Comparison of ENCODE assay signal across 8 cellular contexts in genomic region chrX:49162620-49163019, GRCh38. TPM values are rescaled to one million over a fixed set of nuclear protein-coding genes. Genes with fewer than 3 reads are reported as not detected.
A peak's percentile ranks its signal among the peaks of the same experiment; 100 is the strongest.
DNase-seq lines count a peak whose midpoint lies in the region; ATAC-seq and TF ChIP-seq lines count a peak whose summit lies in the region.

Gene MAGIX (plus strand): TSS chrX:49162758. CDS start chrX:49162890, 132 bp downstream.

- peaks cover 22% of the 10 kb centered on the region for H3K4me1 Mint-ChIP-seq in activated T-cell treated with anti-CD3 and anti-CD28 coated beads, Interleukin-2, amount 50 U/mL, for 4 hours (ENCODE audit: low read depth)
- H3K4me1 Mint-ChIP-seq in brain = peaks cover 17% of the 10 kb centered on the region

- H3K9me3 ChIP-seq in right lobe of liver = no peaks in the 10 kb centered on the region
- H3K9me3 ChIP-seq in tibial nerve = no peaks in the 10 kb centered on the region

- H3K27ac ChIP-seq in right lobe of liver (peak within 1 kb of the TSS; percentile 71 to 87 (median 81)), tibial nerve (peak within 1 kb of the TSS; percentile 72 to 92 (median 89))

- H3K27ac Mint-ChIP-seq in brain = peak within 1 kb of the TSS in 3 of 5 experiments; percentile 57 to 89 (median 64)

- H3K4me3 Mint-ChIP-seq in activated T-cell treated with anti-CD3 and anti-CD28 coated beads, Interleukin-2, amount 50 U/mL, for 4 hours = peak within 1 kb of the TSS; percentile 66
- peak within 1 kb of the TSS; percentile 47 to 79 (median 75) for H3K4me3 Mint-ChIP-seq in brain

- no peak for TF ChIP-seq CTCF in brain (conservative IDR thresholded peaks at IDR 0.05)
- TF ChIP-seq CTCF in right lobe of liver (IDR thresholded peaks at IDR 0.05) = peak in 1 of 4 donors; percentile 2
- no peak for TF ChIP-seq CTCF in tibial nerve (IDR thresholded peaks at IDR 0.05)

- intact Hi-C loops in right lobe of liver (cut with DNase I) = no loop called here

- WGBS in right lobe of liver (ENCODE audit: insufficient coverage, low coverage, low lambda C conversion rate, missing lambda C conversion rate) = 26% methylated on average over 3 of the region's 28 CpGs
- 47 to 67% methylated on average over 19 to 26 of the region's 28 CpGs for WGBS in tibial nerve, 2 donors

- no peak for TF ChIP-seq EP300 in tibial nerve (IDR thresholded peaks at IDR 0.05)

- H3K27me3 ChIP-seq in right lobe of liver (no peaks in the 10 kb centered on the region), tibial nerve (no peaks in the 10 kb centered on the region)

- H3K4me3 ChIP-seq in right lobe of liver = peak within 1 kb of the TSS; percentile 23 to 50 (median 50)
- peak within 1 kb of the TSS; percentile 22 to 53 (median 38) for H3K4me3 ChIP-seq in tibial nerve

- H3K9me3 Mint-ChIP-seq in activated T-cell treated with anti-CD3 and anti-CD28 coated beads, Interleukin-2, amount 50 U/mL, for 4 hours = no peaks in the 10 kb centered on the region
- peaks cover 0 to 38% (median 9%) of the 10 kb centered on the region in 5 experiments for H3K9me3 Mint-ChIP-seq in brain

- DNase-seq in activated T-cell treated with anti-CD3 and anti-CD28 coated beads, Interleukin-2, amount 50 U/mL, for 4 hours = no peak
- DNase-seq in activated T-cell treated with anti-CD3 and anti-CD28 coated beads for 4 hours (no peak), right lobe of liver (peak; percentile 55 to 82 (median 80)), tibial nerve (ENCODE audit: low spot score in 2 of 2) (no peak), SIG-M5 treated with dmso at 0.1 percent for 504 hours (lab: John Stamatoyannopoulos, UW; ENCODE audit: unreplicated experiment) (no peak), NCI-H82 (lab: John Stamatoyannopoulos, UW) (no peak)

- H3K36me3 Mint-ChIP-seq in activated T-cell treated with anti-CD3 and anti-CD28 coated beads, Interleukin-2, amount 50 U/mL, for 4 hours (ENCODE audit: insufficient read depth) = no peaks in the 10 kb centered on the region
- no peaks in the 10 kb centered on the region for H3K36me3 Mint-ChIP-seq in brain

- ATAC-seq in activated T-cell treated with anti-CD3 and anti-CD28 coated beads, Interleukin-2, amount 50 U/mL, for 4 hours = no peak
- ATAC-seq in right lobe of liver (peak; percentile 25 to 60 (median 43)), GM19397 (IDR thresholded peaks at IDR 0.05; ENCODE audit: unreplicated experiment) (no peak)

- TF ChIP-seq POLR2A in right lobe of liver (IDR thresholded peaks at IDR 0.05) (no peak), tibial nerve (IDR thresholded peaks at IDR 0.05) (no peak)

- H3K27me3 Mint-ChIP-seq in activated T-cell treated with anti-CD3 and anti-CD28 coated beads, Interleukin-2, amount 50 U/mL, for 4 hours (ENCODE audit: low read depth) = no peaks in the 10 kb centered on the region
- peaks cover 10% of the 10 kb centered on the region for H3K27me3 Mint-ChIP-seq in brain

- H3K36me3 ChIP-seq in right lobe of liver = no peaks in the 10 kb centered on the region
- H3K36me3 ChIP-seq in tibial nerve = no peaks in the 10 kb centered on the region

- H3K4me1 ChIP-seq in right lobe of liver = peaks cover 0 to 11% (median 4%) of the 10 kb centered on the region in 4 donors
- peaks cover 0 to 15% (median 0%) of the 10 kb centered on the region in 4 donors for H3K4me1 ChIP-seq in tibial nerve

RNA-seq across cellular contexts. Expression of gene MAGIX, which starts in this region (rescaled TPM):
- total RNA-seq in activated T-cell treated with anti-CD3 and anti-CD28 coated beads, Interleukin-2, amount 50 U/mL, for 4 hours = 1 to 10 TPM in 1 of 3 donors, under 1 TPM in 2; 0.81 to 1.6 (median 0.84) TPM
- polyA plus RNA-seq in brain (ENCODE audit: insufficient read depth, low read depth, low replicate concordance) = 9.1 TPM
- total RNA-seq in right lobe of liver = 10 to 100 TPM in 4 of 6 experiments, 1 to 10 TPM in 2; 8.8 to 24.0 (median 18.4) TPM
- total RNA-seq in tibial nerve = 1 to 10 TPM; 1.7 to 8.1 (median 2.3) TPM

Comparison
In these comparisons a context has a peak if more than half of its experiments do, and no peak if none do; other contexts are left out.
1. ATAC-seq: peak in right lobe of liver (4 of 4); none in activated T-cell treated with anti-CD3 and anti-CD28 coated beads, Interleukin-2, amount 50 U/mL, for 4 hours (0 of 2) and GM19397 (single experiment).
2. DNase-seq: peak in right lobe of liver (3 of 3); none in activated T-cell treated with anti-CD3 and anti-CD28 coated beads, Interleukin-2, amount 50 U/mL, for 4 hours (single experiment), activated T-cell treated with anti-CD3 and anti-CD28 coated beads for 4 hours (single experiment), tibial nerve (0 of 2), SIG-M5 treated with dmso at 0.1 percent for 504 hours (single experiment) and NCI-H82 (single experiment).